1 cellular context compared by ENCODE assay signal in genomic region chr1:85707990-85708825, GRCh38.
TF ChIP-seq lines count a peak whose summit lies in the region.

TSS of gene ZNHIT6 (minus strand) at chr1:85708433. CDS start at chr1:85708284, 149 bp downstream.

TF ChIP-seq in HepG2, 621 proteins besides CTCF, POLR2A, EP300 and RAD21 (continued from another document and continues in another):
- TF ChIP-seq GMEB2 (CRISPR knock-in tag; IDR thresholded peaks at IDR 0.05; ENCODE audit: low read depth) (0 out of 2 replicates have a peak, but pooled peaks have one; percentile 45), REST (IDR thresholded peaks at IDR 0.05; ENCODE audit: borderline replicate concordance in 1 of 2, low read depth in 1 of 2, low read length in 2 of 2) (peak in 1 of 2 experiments; percentile 42; a peak in 2 of 4 replicates), POGZ (CRISPR knock-in tag; IDR thresholded peaks at IDR 0.05) (peak; percentile 81), CSRNP1 (CRISPR knock-in tag; IDR thresholded peaks at IDR 0.05) (0 out of 2 replicates have a peak, but pooled peaks have one; percentile 48), KMT2A (CRISPR knock-in tag; IDR thresholded peaks at IDR 0.05) (peak; percentile 87), RNF2 (conservative IDR thresholded peaks at IDR 0.05; ENCODE audit: low read depth) (0 out of 2 replicates have a peak, but pooled peaks have one; percentile 56), TFDP1 (CRISPR knock-in tag; IDR thresholded peaks at IDR 0.05; ENCODE audit: borderline replicate concordance) (peak; percentile 52; the same call in 1 of the 2 replicates), NR3C1 (CRISPR knock-in tag; IDR thresholded peaks at IDR 0.05) (no peak), RFX1 (IDR thresholded peaks at IDR 0.05) (no peak), ZNF292 (CRISPR knock-in tag; IDR thresholded peaks at IDR 0.05; ENCODE audit: borderline replicate concordance, low read depth) (peak; percentile 78; the same call in 1 of the 2 replicates), KLF6 (CRISPR knock-in tag; IDR thresholded peaks at IDR 0.05) (0 out of 2 replicates have a peak, but pooled peaks have one; percentile 37), ZNF816 (CRISPR knock-in tag; IDR thresholded peaks at IDR 0.05; ENCODE audit: borderline replicate concordance) (peak; percentile 95), ZNF644 (CRISPR knock-in tag; IDR thresholded peaks at IDR 0.05; ENCODE audit: low read depth) (peak; percentile 60; the same call in 1 of the 2 replicates), ZNF441 (CRISPR knock-in tag; IDR thresholded peaks at IDR 0.05; ENCODE audit: borderline replicate concordance) (peak; percentile 57), ZNF614 (CRISPR knock-in tag; IDR thresholded peaks at IDR 0.05; ENCODE audit: borderline replicate concordance) (peak; percentile 91), ZNF501 (CRISPR knock-in tag; IDR thresholded peaks at IDR 0.05) (peak; percentile 89), ZNF558 (CRISPR knock-in tag; IDR thresholded peaks at IDR 0.05; ENCODE audit: borderline replicate concordance) (peak; percentile 89; the same call in 1 of the 2 replicates), PHF20 (CRISPR knock-in tag; IDR thresholded peaks at IDR 0.05) (peak; percentile 97), DMTF1 (CRISPR knock-in tag; IDR thresholded peaks at IDR 0.05) (no peak), KDM5A (IDR thresholded peaks at IDR 0.05; ENCODE audit: borderline replicate concordance, low read length) (peak; percentile 79; the same call in 1 of the 2 replicates), TGIF2 (CRISPR knock-in tag; IDR thresholded peaks at IDR 0.05) (peak; percentile 82; the same call in 1 of the 2 replicates), CREM (IDR thresholded peaks at IDR 0.05) (peak; percentile 68; the same call in 1 of the 2 replicates), CREM (CRISPR knock-in tag; IDR thresholded peaks at IDR 0.05) (no peak), ZNF784 (CRISPR knock-in tag; IDR thresholded peaks at IDR 0.05; ENCODE audit: borderline replicate concordance) (0 out of 2 replicates have a peak, but pooled peaks have one; percentile 35), ZNF383 (CRISPR knock-in tag; IDR thresholded peaks at IDR 0.05; ENCODE audit: borderline replicate concordance) (0 out of 2 replicates have a peak, but pooled peaks have one; percentile 35), HIVEP1 (CRISPR knock-in tag; IDR thresholded peaks at IDR 0.05) (peak; percentile 64; the same call in 1 of the 2 replicates), ZNF883 (CRISPR knock-in tag; IDR thresholded peaks at IDR 0.05; ENCODE audit: not compliant biosample characterization) (no peak), KDM2A (CRISPR knock-in tag; IDR thresholded peaks at IDR 0.05; ENCODE audit: borderline replicate concordance, low read depth) (peak; percentile 95), SALL1 (CRISPR knock-in tag; IDR thresholded peaks at IDR 0.05) (peak; percentile 93), TFE3 (CRISPR knock-in tag; IDR thresholded peaks at IDR 0.05) (peak; percentile 73), HOXA5 (CRISPR knock-in tag; IDR thresholded peaks at IDR 0.05) (peak; percentile 70; the same call in 1 of the 2 replicates), ZNF777 (CRISPR knock-in tag; IDR thresholded peaks at IDR 0.05) (peak; percentile 66; the same call in 1 of the 2 replicates), TAF1 (CRISPR knock-in tag; IDR thresholded peaks at IDR 0.05) (peak; percentile 61), SRY (CRISPR knock-in tag; IDR thresholded peaks at IDR 0.05) (peak; percentile 72; the same call in 1 of the 2 replicates), SOX13 (IDR thresholded peaks at IDR 0.05) (no peak), SOX13 (CRISPR knock-in tag; conservative IDR thresholded peaks at IDR 0.05 in 1 of 2, IDR thresholded peaks at IDR 0.05 in 1 of 2) (peak in 1 of 2 experiments; percentile 42; a peak in 1 of 4 replicates), ZFP82 (CRISPR knock-in tag; IDR thresholded peaks at IDR 0.05; ENCODE audit: borderline replicate concordance) (peak; percentile 89; the same call in 1 of the 2 replicates), ARNTL (CRISPR knock-in tag; IDR thresholded peaks at IDR 0.05) (peak; percentile 43), IRF2 (CRISPR knock-in tag; IDR thresholded peaks at IDR 0.05) (peak; percentile 96), NFKBIZ (CRISPR knock-in tag; IDR thresholded peaks at IDR 0.05) (peak; percentile 28; the same call in 1 of the 2 replicates), NFKB2 (CRISPR knock-in tag; IDR thresholded peaks at IDR 0.05; ENCODE audit: borderline replicate concordance) (peak; percentile 59; the same call in 1 of the 2 replicates), ZNF709 (CRISPR knock-in tag; IDR thresholded peaks at IDR 0.05) (peak; percentile 55; the same call in 1 of the 2 replicates), NAIF1 (CRISPR knock-in tag; IDR thresholded peaks at IDR 0.05; ENCODE audit: borderline replicate concordance) (peak; percentile 93), REXO4 (CRISPR knock-in tag; IDR thresholded peaks at IDR 0.05; ENCODE audit: borderline replicate concordance) (no peak), PAF1 (CRISPR knock-in tag; IDR thresholded peaks at IDR 0.05) (no peak), RBM22 (optimal IDR thresholded peaks at IDR 0.05; ENCODE audit: low read length) (no peak), TP53 (CRISPR knock-in tag; conservative IDR thresholded peaks at IDR 0.05) (0 out of 2 replicates have a peak, but pooled peaks have one; percentile 73), ZNF550 (CRISPR knock-in tag; IDR thresholded peaks at IDR 0.05; ENCODE audit: borderline replicate concordance) (no peak), ZBTB20 (CRISPR knock-in tag; IDR thresholded peaks at IDR 0.05; ENCODE audit: borderline replicate concordance, low read depth) (peak; percentile 40; the same call in 1 of the 2 replicates), ZNF574 (CRISPR knock-in tag; IDR thresholded peaks at IDR 0.05) (peak; percentile 95), ZFY (CRISPR knock-in tag; IDR thresholded peaks at IDR 0.05) (peak; percentile 92), RELA (CRISPR knock-in tag; IDR thresholded peaks at IDR 0.05) (no peak), ELF1 (CRISPR knock-in tag; IDR thresholded peaks at IDR 0.05) (peak; percentile 96), ZNF775 (CRISPR knock-in tag; IDR thresholded peaks at IDR 0.05; ENCODE audit: borderline replicate concordance) (no peak), ISL2 (CRISPR knock-in tag; IDR thresholded peaks at IDR 0.05) (peak; percentile 76)
